1 cellular context compared by ENCODE assay signal in genomic region chr9:98944130-98945074, GRCh38.
TF ChIP-seq lines count a peak whose summit lies in the region.

No MANE protein-coding gene starts in this region.

TF ChIP-seq in HepG2, 621 proteins besides CTCF, POLR2A, EP300 and RAD21:
- TF ChIP-seq ZNF318 (CRISPR knock-in tag; IDR thresholded peaks at IDR 0.05) (no peak), HBP1 (CRISPR knock-in tag; IDR thresholded peaks at IDR 0.05; ENCODE audit: low read depth) (no peak), ZNF280B (CRISPR knock-in tag; IDR thresholded peaks at IDR 0.05; ENCODE audit: borderline replicate concordance) (no peak), ZBTB7B (CRISPR knock-in tag; IDR thresholded peaks at IDR 0.05) (no peak), ZNF225 (CRISPR knock-in tag; IDR thresholded peaks at IDR 0.05) (no peak), MLX (CRISPR knock-in tag; IDR thresholded peaks at IDR 0.05) (no peak), FOXC1 (CRISPR knock-in tag; IDR thresholded peaks at IDR 0.05; ENCODE audit: borderline replicate concordance) (no peak), NFRKB (IDR thresholded peaks at IDR 0.05) (no peak), GZF1 (CRISPR knock-in tag; IDR thresholded peaks at IDR 0.05) (no peak), ZNF484 (CRISPR knock-in tag; IDR thresholded peaks at IDR 0.05; ENCODE audit: borderline replicate concordance, low read depth) (no peak), NONO (IDR thresholded peaks at IDR 0.05) (no peak), NONO (CRISPR knock-in tag; conservative IDR thresholded peaks at IDR 0.05) (no peak), THAP9 (CRISPR knock-in tag; IDR thresholded peaks at IDR 0.05; ENCODE audit: borderline replicate concordance) (no peak), ZNF451 (CRISPR knock-in tag; IDR thresholded peaks at IDR 0.05) (no peak), SP4 (CRISPR knock-in tag; IDR thresholded peaks at IDR 0.05) (no peak), ZNF615 (CRISPR knock-in tag; IDR thresholded peaks at IDR 0.05; ENCODE audit: borderline replicate concordance) (no peak)
- TF ChIP-seq, protein P1, sequence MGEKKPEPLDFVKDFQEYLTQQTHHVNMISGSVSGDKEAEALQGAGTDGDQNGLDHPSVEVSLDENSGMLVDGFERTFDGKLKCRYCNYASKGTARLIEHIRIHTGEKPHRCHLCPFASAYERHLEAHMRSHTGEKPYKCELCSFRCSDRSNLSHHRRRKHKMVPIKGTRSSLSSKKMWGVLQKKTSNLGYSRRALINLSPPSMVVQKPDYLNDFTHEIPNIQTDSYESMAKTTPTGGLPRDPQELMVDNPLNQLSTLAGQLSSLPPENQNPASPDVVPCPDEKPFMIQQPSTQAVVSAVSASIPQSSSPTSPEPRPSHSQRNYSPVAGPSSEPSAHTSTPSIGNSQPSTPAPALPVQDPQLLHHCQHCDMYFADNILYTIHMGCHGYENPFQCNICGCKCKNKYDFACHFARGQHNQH (CRISPR knock-in tag; IDR thresholded peaks at IDR 0.05) = no peak
